2 cellular contexts compared by ENCODE assay signal in genomic region chr7:5637415-5637814, GRCh38.
TF ChIP-seq lines count a peak whose summit lies in the region.

No MANE protein-coding gene starts in this region.

TF ChIP-seq in SK-N-SH, 30 proteins besides CTCF, POLR2A, EP300 and RAD21 (continued from another document):
- TF ChIP-seq ZBTB33 (IDR thresholded peaks at IDR 0.05; ENCODE audit: borderline replicate concordance, low read depth) (no peak), FOXM1 (IDR thresholded peaks at IDR 0.05; ENCODE audit: low read depth) (no peak), POLR2AphosphoS5 (IDR thresholded peaks at IDR 0.05; ENCODE audit: low read depth, low read length) (no peak), ELF1 (IDR thresholded peaks at IDR 0.05) (no peak)

TF ChIP-seq in SK-N-SH treated with all-trans-retinoic acid at 6 μM for 48 hours, 23 proteins besides CTCF, POLR2A, EP300 and RAD21 (continued from another document):
- no peak for TF ChIP-seq TOX (CRISPR knock-in tag; IDR thresholded peaks at IDR 0.05; ENCODE audit: borderline replicate concordance)
- TF ChIP-seq ISL1 (CRISPR knock-in tag; IDR thresholded peaks at IDR 0.05) = no peak
- no peak for TF ChIP-seq PATZ1 (CRISPR knock-in tag; IDR thresholded peaks at IDR 0.05; ENCODE audit: borderline replicate concordance)
- TF ChIP-seq ZNF8 (CRISPR knock-in tag; IDR thresholded peaks at IDR 0.05) = no peak
- TF ChIP-seq OSR1 (CRISPR knock-in tag; IDR thresholded peaks at IDR 0.05) = no peak
- TF ChIP-seq TSHZ2 (CRISPR knock-in tag; IDR thresholded peaks at IDR 0.05) = no peak
- no peak for TF ChIP-seq SNAI2 (CRISPR knock-in tag; IDR thresholded peaks at IDR 0.05)
- no peak for TF ChIP-seq ARNTL (CRISPR knock-in tag; IDR thresholded peaks at IDR 0.05; ENCODE audit: borderline replicate concordance, low read depth)
